Comparison of ENCODE assay signal across 21 cellular contexts in the genomic region with DNA sequence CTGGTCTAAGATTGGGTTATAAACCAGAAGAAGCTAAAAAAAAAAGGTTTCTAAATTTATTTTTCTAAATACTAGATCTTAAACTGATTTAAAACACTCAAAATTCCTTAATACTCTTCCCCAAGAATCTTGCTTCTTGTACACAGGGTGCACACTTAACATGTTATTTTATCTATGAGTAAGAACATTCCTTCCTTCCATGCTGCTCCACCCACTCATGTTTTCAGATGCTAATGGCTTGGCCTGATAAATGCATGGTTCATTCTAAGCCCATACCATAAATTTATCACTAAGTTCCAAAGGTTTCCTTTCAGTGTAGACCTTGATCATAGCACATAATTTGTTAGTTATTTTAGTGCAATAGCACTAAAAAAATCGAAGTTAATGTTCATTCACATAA. TPM values are rescaled to one million over a fixed set of nuclear protein-coding genes. Genes with fewer than 3 reads are reported as not detected.
DNase-seq lines count a peak whose midpoint lies in the region; FAIRE-seq and TF ChIP-seq lines count a peak whose summit lies in the region.
"Had no signal": no experiment of that assay in that cellular context is flagged by ENCODE, and none has a peak within 500 bp of the region (broad histone marks: within the 10 kb centered on the region; RNA-seq: fewer than 3 reads in every experiment).

No MANE protein-coding gene starts in this region.

- H3K4me1 ChIP-seq in SK-N-SH (ENCODE audit: control insufficient read depth in 1 of 2, insufficient read depth in 2 of 2, low read depth in 1 of 2, low read length in 1 of 2): no peaks in the 10 kb centered on the region; a peak in 3 of 4 replicates
- peaks cover 2% of the 10 kb centered on the region for H3K4me1 ChIP-seq in endothelial cell of umbilical vein (ENCODE audit: control insufficient read depth, extremely low read depth, insufficient read depth, low read length)
- peaks cover 18% of the 10 kb centered on the region for H3K4me1 ChIP-seq in osteoblast (ENCODE audit: insufficient read depth, low read length)
- H3K4me1 ChIP-seq in transverse colon: peaks cover 0 to 2% (median 0%) of the 10 kb centered on the region in 4 donors
- no peaks in the 10 kb centered on the region for H3K4me1 ChIP-seq in PC-9 (replicated peaks; ENCODE audit: insufficient read depth)
- H3K4me1 ChIP-seq: thyroid gland had no signal

- CTCF ChIA-PET in SK-N-SH (lab: Yijun Ruan, JAX) (interaction anchor here (1.2 to 1.3 kb wide), 2 partner anchors 17 to 467 kb away, joined by 4 to 7 read pairs; no protein-coding TSS in a partner anchor), endothelial cell of umbilical vein (lab: Charles Lee) (interaction anchor here (0.6 to 1.0 kb wide), 3 partner anchors 136 to 263 kb away, joined by 3 to 5 read pairs (median 5); no protein-coding TSS in a partner anchor), PC-9 (lab: Charles Lee) (no interaction called here)

- dilution Hi-C loops in endothelial cell of umbilical vein (cut with MboI; ENCODE audit: extremely low pct_ligation_motif_present, low sequenced_read_pairs): no loop called here

- BruUV-seq in endothelial cell of umbilical vein (replicated peaks; lab: Mats Ljungman, UMichigan): no TSS peak
- BruUV-seq in PC-9 (replicated peaks; lab: Mats Ljungman, UMichigan): no TSS peak

- no peaks in the 10 kb centered on the region for H3K9me3 ChIP-seq in SK-N-SH
- no peaks in the 10 kb centered on the region for H3K9me3 ChIP-seq in endothelial cell of umbilical vein (replicated peaks; ENCODE audit: control insufficient read depth, insufficient read depth, low read length)
- H3K9me3 ChIP-seq in osteoblast (ENCODE audit: low read depth, low read length): no peaks in the 10 kb centered on the region
- H3K9me3 ChIP-seq in transverse colon: no peaks in the 10 kb centered on the region
- no peaks in the 10 kb centered on the region for H3K9me3 ChIP-seq in PC-9 (ENCODE audit: insufficient read depth, low read depth)
- H3K9me3 ChIP-seq: ovary, thyroid gland had no signal

- TF ChIP-seq POLR2A in endothelial cell of umbilical vein (IDR thresholded peaks at IDR 0.05; ENCODE audit: low read depth, low read length) (no peak), transverse colon (IDR thresholded peaks at IDR 0.05) (no peak)

- in situ Hi-C loops in transverse colon (cut with MboI; ENCODE audit: low pct_ligation_motif_present in 1 of 4, low pct_unique_long_range_greater_than_20kb in 1 of 4, low sequenced_read_pairs in 3 of 4): no loop called here

- intact Hi-C loops in endothelial cell of umbilical vein (cut with micrococcal nuclease): no loop called here
- intact Hi-C loops in transverse colon (cut with DNase I; ENCODE audit: low total_unique reads): no loop called here
- intact Hi-C loops in PC-9 (cut with micrococcal nuclease; ENCODE audit: unreplicated experiment): no loop called here

- FAIRE-seq in endothelial cell of umbilical vein (lab: Jason Lieb, UNC): no peak

- H4K20me1 ChIP-seq in SK-N-SH (ENCODE audit: insufficient read depth): no peaks in the 10 kb centered on the region
- no peaks in the 10 kb centered on the region for H4K20me1 ChIP-seq in endothelial cell of umbilical vein (replicated peaks; ENCODE audit: control insufficient read depth, extremely low read depth, insufficient read depth, low read length)
- no peaks in the 10 kb centered on the region for H4K20me1 ChIP-seq in osteoblast (ENCODE audit: insufficient read depth, low read length)
- no peaks in the 10 kb centered on the region for H4K20me1 ChIP-seq in PC-9 (ENCODE audit: insufficient read depth)

- H3K9ac ChIP-seq in SK-N-SH: no peak overlapping the region
- H3K9ac ChIP-seq in endothelial cell of umbilical vein (replicated peaks; ENCODE audit: extremely low read depth, insufficient read depth, low read length): no peak overlapping the region

- 6% methylated on average over 1 of the region's 1 CpG for WGBS in SK-N-SH (ENCODE audit: low lambda C conversion rate)
- WGBS in transverse colon (ENCODE audit: low coverage in 1 of 2), 2 donors: 31 to 33% methylated on average over 1 of the region's 1 CpG

- POLR2A ChIA-PET in SK-N-SH (lab: Yijun Ruan, JAX): no interaction called here
- POLR2A ChIA-PET in endothelial cell of umbilical vein (lab: Charles Lee): interaction anchor here (0.8 kb wide), 1 partner anchor 9 kb away, joined by 3 read pairs; a partner anchor contains a TSS
- POLR2A ChIA-PET in PC-9 (lab: Charles Lee; ENCODE audit: unreplicated experiment): no interaction called here

- peak; percentile 58 for DNase-seq in EL
- DNase-seq in SK-N-SH: no peak
- DNase-seq in endothelial cell of umbilical vein (ENCODE audit: low read depth, low spot score): peak; percentile 13
- peak; percentile 92 for DNase-seq in osteoblast (ENCODE audit: insufficient read length, low spot score, missing footprints)
- no peak for DNase-seq in globus pallidus (ENCODE audit: low spot score)
- no peak for DNase-seq in transverse colon
- no peak for DNase-seq in DMS153 (lab: John Stamatoyannopoulos, UW)
- DNase-seq in PC-9: no peak
- DNase-seq: activated naive CD8-positive, alpha-beta T cell treated with anti-CD3 and anti-CD28 coated beads, Interleukin-2, amount 10 ng/mL, durations not matched to agents 7 days and 5 days; AML-193; COR-L47; hippocampal formation; Kasumi-1; kidney; NCI-H1105 treated with DMSO at 0.1 percent for 48 hours; ovary; stimulated activated CD4-positive, alpha-beta T cell treated with anti-CD3 and anti-CD28 coated beads, Interleukin-1b, Interleukin-23, amount 100 ng/mL, for 48 hours; stimulated activated naive CD4-positive, alpha-beta T cell treated with Interleukin-2 at 50 U/mL for 16 hours; T-helper 17 cell; thyroid gland had no signal

- H3K4me3 ChIP-seq in SK-N-SH (ENCODE audit: low read depth in 2 of 2, low read length in 1 of 2) (no peak overlapping the region), endothelial cell of umbilical vein (replicated peaks in 1 of 3; ENCODE audit: insufficient read depth in 1 of 3, low read depth in 1 of 3, low read length in 3 of 3) (no peak overlapping the region), osteoblast (ENCODE audit: insufficient read depth, low read length) (no peak overlapping the region), transverse colon (no peak overlapping the region), PC-9 (no peak overlapping the region)
- H3K4me3 ChIP-seq: GM23338, ovary, thyroid gland had no signal

- TF ChIP-seq CTCF in SK-N-SH (IDR thresholded peaks at IDR 0.05) (no peak), endothelial cell of umbilical vein (IDR thresholded peaks at IDR 0.05; ENCODE audit: extremely low read depth in 1 of 2, insufficient read depth in 1 of 2, low read depth in 1 of 2, low read length in 2 of 2) (no peak), osteoblast (IDR thresholded peaks at IDR 0.05; ENCODE audit: extremely low read depth, low read depth, low read length) (no peak), transverse colon (IDR thresholded peaks at IDR 0.05) (no peak), PC-9 (conservative IDR thresholded peaks at IDR 0.05) (no peak)

- H3K27ac ChIP-seq in SK-N-SH (ENCODE audit: low read depth in 2 of 2, low read length in 1 of 2) (peak overlapping the region in 1 of 2 experiments; percentile 20; a peak in 1 of 4 replicates), endothelial cell of umbilical vein (ENCODE audit: insufficient read depth, low read depth, low read length) (no peak overlapping the region), osteoblast (ENCODE audit: low read depth, low read length) (no peak overlapping the region), transverse colon (no peak overlapping the region), PC-9 (no peak overlapping the region)
- H3K27ac ChIP-seq: ovary, thyroid gland had no signal

- no peaks in the 10 kb centered on the region for H3K9me2 ChIP-seq in SK-N-SH
- H3K9me2 ChIP-seq in PC-9 (ENCODE audit: insufficient read depth): no peaks in the 10 kb centered on the region

- H3F3A ChIP-seq in SK-N-SH (replicated peaks; ENCODE audit: insufficient read depth) (peaks cover 6% of the 10 kb centered on the region), PC-9 (ENCODE audit: insufficient read depth, low read depth) (no peaks in the 10 kb centered on the region)

- TF ChIP-seq RAD21 in SK-N-SH (IDR thresholded peaks at IDR 0.05; ENCODE audit: low read length): no peak

- H3K79me2 ChIP-seq in SK-N-SH (ENCODE audit: insufficient read depth) (no peaks in the 10 kb centered on the region), endothelial cell of umbilical vein (ENCODE audit: control insufficient read depth, insufficient read depth, low read length) (no peaks in the 10 kb centered on the region), osteoblast (ENCODE audit: insufficient read depth, low read length) (no peaks in the 10 kb centered on the region), PC-9 (ENCODE audit: low read depth) (no peaks in the 10 kb centered on the region)

- TF ChIP-seq EP300 in SK-N-SH (IDR thresholded peaks at IDR 0.05; ENCODE audit: borderline replicate concordance in 1 of 2, low read depth in 1 of 2, low read length in 1 of 2): no peak
- TF ChIP-seq EP300 in transverse colon (IDR thresholded peaks at IDR 0.05; ENCODE audit: low read depth): no peak

- H3K36me3 ChIP-seq in SK-N-SH (replicated peaks in 1 of 2; ENCODE audit: control insufficient read depth in 1 of 2, insufficient read depth in 2 of 2, low read length in 1 of 2) (no peaks in the 10 kb centered on the region), endothelial cell of umbilical vein (ENCODE audit: control insufficient read depth in 2 of 2, extremely low read depth in 1 of 2, insufficient read depth in 2 of 2, low read length in 2 of 2) (no peaks in the 10 kb centered on the region), osteoblast (ENCODE audit: insufficient read depth, low read length) (no peaks in the 10 kb centered on the region), transverse colon (no peaks in the 10 kb centered on the region), PC-9 (ENCODE audit: low read depth) (no peaks in the 10 kb centered on the region)
- H3K36me3 ChIP-seq: ovary, thyroid gland had no signal

- no peak overlapping the region for H2AFZ ChIP-seq in SK-N-SH (ENCODE audit: low read depth)
- no peak overlapping the region for H2AFZ ChIP-seq in endothelial cell of umbilical vein (ENCODE audit: low read depth, low read length)
- no peak overlapping the region for H2AFZ ChIP-seq in osteoblast (ENCODE audit: low read length)
- H2AFZ ChIP-seq in PC-9: no peak overlapping the region
- H2AFZ ChIP-seq: GM23338 had no signal

- H3K27me3 ChIP-seq in SK-N-SH (ENCODE audit: insufficient read depth) (no peaks in the 10 kb centered on the region), endothelial cell of umbilical vein (ENCODE audit: control insufficient read depth in 2 of 2, insufficient read depth in 2 of 2, low read length in 2 of 2) (no peaks in the 10 kb centered on the region), osteoblast (ENCODE audit: insufficient read depth, low read length) (no peaks in the 10 kb centered on the region), transverse colon (no peaks in the 10 kb centered on the region), PC-9 (ENCODE audit: insufficient read depth, low read depth) (no peaks in the 10 kb centered on the region)
- H3K27me3 ChIP-seq: ovary, thyroid gland had no signal

- 0 out of 2 replicates have a peak overlapping the region, but pooled peaks have one; percentile 31 for H3K4me2 ChIP-seq in SK-N-SH
- no peak overlapping the region for H3K4me2 ChIP-seq in endothelial cell of umbilical vein (ENCODE audit: insufficient read depth, low read length)
- H3K4me2 ChIP-seq in osteoblast (ENCODE audit: insufficient read depth, low read length): peak overlapping the region; percentile 26
- no peak overlapping the region for H3K4me2 ChIP-seq in PC-9
- H3K4me2 ChIP-seq: GM23338 had no signal

- no peaks in the 10 kb centered on the region for H3K9me1 ChIP-seq in endothelial cell of umbilical vein (replicated peaks; ENCODE audit: control insufficient read depth, extremely low read depth, insufficient read depth, low read length)

RNA-seq across cellular contexts. Expression of a gene that starts 8.1 kb away (rescaled TPM):
- polyA plus RNA-seq in SK-N-SH (2012; rRNA removed): 0.30 and 0.45 TPM in 2 replicates
- polyA plus RNA-seq in SK-N-SH (2012; cell fraction: cytosol; rRNA removed): 0.41 and 0.48 TPM in 2 replicates
- 0.26 and 0.56 TPM in 2 replicates for polyA plus RNA-seq in SK-N-SH (2012; cell fraction: nucleus; rRNA removed)
- total RNA-seq in endothelial cell of umbilical vein: 0.73 and 0.83 TPM in 2 replicates
- 0.46 and 0.48 TPM in 2 replicates for polyA plus RNA-seq in endothelial cell of umbilical vein
- polyA plus RNA-seq in endothelial cell of umbilical vein (2011; cell fraction: cytosol; rRNA removed): 0.31 TPM in 2 replicates
- 0.35 and 0.63 TPM in 2 replicates for polyA plus RNA-seq in endothelial cell of umbilical vein (2011; cell fraction: nucleus; rRNA removed)
- polyA plus RNA-seq in endothelial cell of umbilical vein (2012): 0.30 and 0.55 TPM in 2 replicates
- 0.36 and 0.56 TPM in 2 replicates for polyA minus RNA-seq in endothelial cell of umbilical vein
- 0.51 TPM for polyA minus RNA-seq in endothelial cell of umbilical vein (2011; cell fraction: cytosol; rRNA and poly(A)+ RNA removed)
- polyA minus RNA-seq in endothelial cell of umbilical vein (2011; cell fraction: nucleus; rRNA and poly(A)+ RNA removed): 0.34 and 1.3 TPM in 2 replicates
- 0.72 and 0.88 TPM in 2 replicates for total RNA-seq in osteoblast
- 1 to 10 TPM in 3 of 4 donors, under 1 TPM in 1; 0.60 to 2.6 (median 2.2) TPM for total RNA-seq in transverse colon
- total RNA-seq in PC-9 (2021): 1.2 and 1.6 TPM in 2 replicates

RNA-seq across cellular contexts. Expression of a gene that starts 8.4 kb away (rescaled TPM):
- polyA plus RNA-seq in SK-N-SH (2012; rRNA removed): 1.1 and 1.3 TPM in 2 replicates
- 1.4 and 1.8 TPM in 2 replicates for polyA plus RNA-seq in SK-N-SH (2012; cell fraction: cytosol; rRNA removed)
- 1.2 and 1.8 TPM in 2 replicates for polyA plus RNA-seq in SK-N-SH (2012; cell fraction: nucleus; rRNA removed)
- total RNA-seq in endothelial cell of umbilical vein: 2.3 and 2.4 TPM in 2 replicates
- 0.70 and 0.75 TPM in 2 replicates for polyA plus RNA-seq in endothelial cell of umbilical vein
- 0.92 and 1.2 TPM in 2 replicates for polyA plus RNA-seq in endothelial cell of umbilical vein (2011; cell fraction: cytosol; rRNA removed)
- polyA plus RNA-seq in endothelial cell of umbilical vein (2011; cell fraction: nucleus; rRNA removed): 2.0 and 2.3 TPM in 2 replicates
- 1.1 TPM in 2 replicates for polyA plus RNA-seq in endothelial cell of umbilical vein (2012)
- 1.5 and 3.4 TPM in 2 replicates for polyA minus RNA-seq in endothelial cell of umbilical vein
- polyA minus RNA-seq in endothelial cell of umbilical vein (2011; cell fraction: cytosol; rRNA and poly(A)+ RNA removed): not detected
- 2.8 and 3.1 TPM in 2 replicates for polyA minus RNA-seq in endothelial cell of umbilical vein (2011; cell fraction: nucleus; rRNA and poly(A)+ RNA removed)
- total RNA-seq in osteoblast: 10.0 and 10.5 TPM in 2 replicates
- total RNA-seq in transverse colon: 10 to 100 TPM in 2 of 4 donors, 1 to 10 TPM in 2; 2.9 to 28.5 (median 8.1) TPM
- total RNA-seq in PC-9 (2021): 3.9 and 4.5 TPM in 2 replicates

Comparison
In these comparisons a context has a peak if more than half of its experiments do, and no peak if none do; other contexts are left out.
1. DNase-seq: peak in EL (single experiment), endothelial cell of umbilical vein (single experiment) and osteoblast (single experiment); none in SK-N-SH (single experiment), globus pallidus (single experiment), transverse colon (single experiment), DMS153 (single experiment) and PC-9 (0 of 2).
2. H3K4me2 ChIP-seq: peak in SK-N-SH (single experiment) and osteoblast (single experiment); none in endothelial cell of umbilical vein (single experiment) and PC-9 (single experiment).